20 cellular contexts compared by ENCODE assay signal in genomic region chr5:36854402-36855140, GRCh38. TPM values are rescaled to one million over a fixed set of nuclear protein-coding genes. Genes with fewer than 3 reads are reported as not detected.
DNase-seq lines count a peak whose midpoint lies in the region; ATAC-seq and TF ChIP-seq lines count a peak whose summit lies in the region.
"Had no signal": no experiment of that assay in that cellular context is flagged by ENCODE, and none has a peak within 500 bp of the region (broad histone marks: within the 10 kb centered on the region; RNA-seq: fewer than 3 reads in every experiment).

No MANE protein-coding gene starts in this region.

- no peak overlapping the region for H3K56ac ChIP-seq in mesendoderm (ENCODE audit: low read length)

- H2BK15ac ChIP-seq in mesendoderm (replicated peaks; ENCODE audit: low read depth) = no peak overlapping the region

- ATAC-seq in GM23338 = peak; percentile 95
- ATAC-seq in GM19463 (IDR thresholded peaks at IDR 0.05; ENCODE audit: unreplicated experiment) = no peak
- no peak for ATAC-seq in HG02981 (IDR thresholded peaks at IDR 0.05; ENCODE audit: unreplicated experiment)

- H3K27ac ChIP-seq in GM23338 (ENCODE audit: low read depth) (no peak overlapping the region), HEK293 (ENCODE audit: extremely low read depth, low read depth, low read length) (no peak overlapping the region), endodermal cell (ENCODE audit: low read depth, low read length) (no peak overlapping the region), mesendoderm (ENCODE audit: low read depth, low read length) (no peak overlapping the region)
- H3K27ac ChIP-seq: Peyer's patch, SJSA1 had no signal

- H3K4me2 ChIP-seq in GM23338 = no peak overlapping the region
- no peak overlapping the region for H3K4me2 ChIP-seq in mesendoderm (ENCODE audit: low read length)

- no peak overlapping the region for H3K4me3 ChIP-seq in GM23338
- H3K4me3 ChIP-seq in HEK293 (ENCODE audit: low read depth, low read length) = no peak overlapping the region
- H3K4me3 ChIP-seq in endodermal cell (ENCODE audit: low read length) = no peak overlapping the region
- no peak overlapping the region for H3K4me3 ChIP-seq in mesendoderm (ENCODE audit: low read length)
- H3K4me3 ChIP-seq: Peyer's patch, SJSA1 had no signal

- in situ Hi-C loops in GM13976 (cut with MboI; ENCODE audit: low sequenced_read_pairs, unreplicated experiment) = no loop called here

- H3K4me3 Mint-ChIP-seq in GM23338 = no peak overlapping the region
- no peak overlapping the region for H3K4me3 Mint-ChIP-seq in endodermal cell
- H3K4me3 Mint-ChIP-seq in activated T-helper 1 cell treated with anti-CD3 and anti-CD28 coated beads, Interleukin-12 subunit alpha, Interleukin-12 subunit beta, Interleukin-2, Interleukin-4 antibody, amounts not matched to agents 30 ng/mL and 10 ng/mL and 1 ng/mL, durations not matched to agents 14 hours and 24 hours and 36 hours = no peak overlapping the region
- H3K4me3 Mint-ChIP-seq: CD4-positive, CD25-positive, alpha-beta regulatory T cell; IgD-negative memory B cell had no signal

- no peak overlapping the region for H3K23ac ChIP-seq in mesendoderm (ENCODE audit: low read length)

- no peak overlapping the region for H2BK5ac ChIP-seq in mesendoderm (ENCODE audit: low read length)

- peak; percentile 75 for DNase-seq in GM23338 (ENCODE audit: low spot score)
- no peak for DNase-seq in endodermal cell
- peak; percentile 40 for DNase-seq in mesendoderm
- no peak for DNase-seq in GM13976 (ENCODE audit: low spot score)
- DNase-seq in activated T-helper 1 cell treated with anti-CD3 and anti-CD28 coated beads, Interleukin-12 subunit alpha, Interleukin-12 subunit beta, Interleukin-2, Interleukin-4 antibody, amounts not matched to agents 30 ng/mL and 10 ng/mL and 1 ng/mL, durations not matched to agents 14 hours and 24 hours and 36 hours (ENCODE audit: low spot score) = no peak
- DNase-seq: CD4-positive, CD25-positive, alpha-beta regulatory T cell; DMS79; Kasumi-1; NCI-H1417; NCI-H1694 treated with DMSO at 0.1 percent for 48 hours; NCI-H2081 treated with DMSO at 0.1 percent for 48 hours; NCI-H2171 treated with DMSO at 0.1 percent for 48 hours; NCI-H524 treated with DMSO at 0.1 percent for 48 hours; NCI-H82; Peyer's patch had no signal

- POLR2A ChIA-PET in HEK293 (lab: Yijun Ruan, JAX) = no interaction called here

- H3K4me1 Mint-ChIP-seq in GM23338 = peaks cover 12% of the 10 kb centered on the region; the same call in 2 of the 3 replicates
- H3K4me1 Mint-ChIP-seq in endodermal cell = peaks cover 1% of the 10 kb centered on the region
- H3K4me1 Mint-ChIP-seq in activated T-helper 1 cell treated with anti-CD3 and anti-CD28 coated beads, Interleukin-12 subunit alpha, Interleukin-12 subunit beta, Interleukin-2, Interleukin-4 antibody, amounts not matched to agents 30 ng/mL and 10 ng/mL and 1 ng/mL, durations not matched to agents 14 hours and 24 hours and 36 hours (ENCODE audit: low read depth) = no peaks in the 10 kb centered on the region

- H3K36me3 ChIP-seq in GM23338 (ENCODE audit: insufficient read depth) (no peaks in the 10 kb centered on the region), HEK293 (ENCODE audit: control insufficient read depth in 2 of 2, insufficient read depth in 1 of 2, low read length in 2 of 2) (no peaks in the 10 kb centered on the region; a peak in 1 of 3 replicates), endodermal cell (ENCODE audit: control insufficient read depth, insufficient read depth, low read length) (no peaks in the 10 kb centered on the region), mesendoderm (ENCODE audit: control insufficient read depth, insufficient read depth, low read length) (no peaks in the 10 kb centered on the region)
- H3K36me3 ChIP-seq: Peyer's patch, SJSA1 had no signal

- CTCF ChIA-PET in HEK293 (lab: Yijun Ruan, JAX) = interaction anchor here (0.5 to 1.2 kb wide), 3 partner anchors 15 to 110 kb away, joined by 3 to 4 read pairs (median 3); no protein-coding TSS in a partner anchor

- H3K9me3 ChIP-seq in HEK293 (ENCODE audit: control insufficient read depth, insufficient read depth, low read depth, low read length) (no peaks in the 10 kb centered on the region), endodermal cell (ENCODE audit: control insufficient read depth, low read length) (no peaks in the 10 kb centered on the region)
- H3K9me3 ChIP-seq: Peyer's patch, SJSA1 had no signal

- no peak overlapping the region for H4K5ac ChIP-seq in mesendoderm (ENCODE audit: low read length)

- H3F3A ChIP-seq in GM23338 (replicated peaks; ENCODE audit: low read depth) = no peaks in the 10 kb centered on the region

- 87 to 96% methylated on average over 12 to 16 of the region's 16 CpGs for WGBS in endodermal cell (ENCODE audit: insufficient coverage in 1 of 2, insufficient read length in 1 of 2), 2 experiments
- WGBS in mesendoderm (ENCODE audit: extremely low coverage, insufficient coverage, low lambda C conversion rate) = no CpG with 5 or more reads among the region's 16 CpGs

- H3K4me1 ChIP-seq in GM23338 (ENCODE audit: insufficient read depth) (0 out of 2 replicates have a peak, but pooled peaks cover 4% of the 10 kb centered on the region), HEK293 (ENCODE audit: control insufficient read depth, insufficient read depth, low read length) (no peaks in the 10 kb centered on the region), endodermal cell (ENCODE audit: control insufficient read depth, insufficient read depth, low read length) (no peaks in the 10 kb centered on the region), mesendoderm (ENCODE audit: control insufficient read depth, low read depth, low read length) (no peaks in the 10 kb centered on the region)
- H3K4me1 ChIP-seq: Peyer's patch had no signal

- H3K9me2 ChIP-seq in GM23338 (ENCODE audit: insufficient read depth) = peaks cover 5% of the 10 kb centered on the region; the same call in 1 of the 2 replicates

- H3K36me3 Mint-ChIP-seq in GM23338 (ENCODE audit: low read depth) (no peaks in the 10 kb centered on the region), endodermal cell (ENCODE audit: low read depth) (no peaks in the 10 kb centered on the region)
- no peaks in the 10 kb centered on the region for H3K36me3 Mint-ChIP-seq in activated T-helper 1 cell treated with anti-CD3 and anti-CD28 coated beads, Interleukin-12 subunit alpha, Interleukin-12 subunit beta, Interleukin-2, Interleukin-4 antibody, amounts not matched to agents 30 ng/mL and 10 ng/mL and 1 ng/mL, durations not matched to agents 14 hours and 24 hours and 36 hours (ENCODE audit: low read depth)
- H3K36me3 Mint-ChIP-seq: CD4-positive, CD25-positive, alpha-beta regulatory T cell had no signal

- H3K27me3 ChIP-seq in GM23338 (ENCODE audit: insufficient read depth) = no peaks in the 10 kb centered on the region
- no peaks in the 10 kb centered on the region for H3K27me3 ChIP-seq in endodermal cell (ENCODE audit: control insufficient read depth, insufficient read depth, low read length, poor library complexity, severe bottlenecking)
- H3K27me3 ChIP-seq in mesendoderm (ENCODE audit: insufficient read depth, low read length, poor library complexity) = no peaks in the 10 kb centered on the region
- H3K27me3 ChIP-seq: Peyer's patch, SJSA1 had no signal

- H2AFZ ChIP-seq in GM23338 = peak overlapping the region; percentile 44

- H3K79me1 ChIP-seq in mesendoderm (ENCODE audit: low read length) = no peaks in the 10 kb centered on the region

- no peaks in the 10 kb centered on the region for H4K20me1 ChIP-seq in GM23338 (replicated peaks; ENCODE audit: insufficient read depth)

- intact Hi-C loops in activated T-helper 1 cell treated with anti-CD3 and anti-CD28 coated beads, Interleukin-12 subunit alpha, Interleukin-12 subunit beta, Interleukin-2, Interleukin-4 antibody, amounts not matched to agents 30 ng/mL and 10 ng/mL and 1 ng/mL, durations not matched to agents 14 hours and 24 hours and 36 hours (cut with micrococcal nuclease) = no loop called here

- no peak overlapping the region for H3K18ac ChIP-seq in mesendoderm (ENCODE audit: low read length)

- H3K9me3 Mint-ChIP-seq in GM23338 = no peaks in the 10 kb centered on the region; the same call in 1 of the 3 replicates
- no peaks in the 10 kb centered on the region for H3K9me3 Mint-ChIP-seq in endodermal cell
- H3K9me3 Mint-ChIP-seq in activated T-helper 1 cell treated with anti-CD3 and anti-CD28 coated beads, Interleukin-12 subunit alpha, Interleukin-12 subunit beta, Interleukin-2, Interleukin-4 antibody, amounts not matched to agents 30 ng/mL and 10 ng/mL and 1 ng/mL, durations not matched to agents 14 hours and 24 hours and 36 hours = no peaks in the 10 kb centered on the region

- TF ChIP-seq CTCF in GM23338 (conservative IDR thresholded peaks at IDR 0.05; ENCODE audit: low read depth in 2 of 2) (no peak), HEK293 (tag by site-specific recombination; IDR thresholded peaks at IDR 0.05) (no peak), endodermal cell (conservative IDR thresholded peaks at IDR 0.05) (no peak), GM13976 (IDR thresholded peaks at IDR 0.05; ENCODE audit: borderline replicate concordance, control extremely low read depth, extremely low read depth, insufficient read depth, missing control alignments) (no peak)

- H2AK5ac ChIP-seq in mesendoderm (ENCODE audit: low read length) = no peak overlapping the region

- H3K79me2 ChIP-seq in GM23338 (replicated peaks; ENCODE audit: insufficient read depth) (no peaks in the 10 kb centered on the region), mesendoderm (ENCODE audit: control insufficient read depth, insufficient read depth, low read length) (no peaks in the 10 kb centered on the region)

- H3K4ac ChIP-seq in mesendoderm (ENCODE audit: low read depth, low read length) = no peak overlapping the region

- H2BK120ac ChIP-seq in mesendoderm (ENCODE audit: low read depth, low read length) = no peak overlapping the region

- no peak overlapping the region for H4K8ac ChIP-seq in mesendoderm (ENCODE audit: low read depth, low read length)

- no peak overlapping the region for H3K9ac ChIP-seq in endodermal cell (ENCODE audit: extremely low read depth, low read length, poor library complexity, severe bottlenecking)
- no peak overlapping the region for H3K9ac ChIP-seq in mesendoderm (ENCODE audit: low read length)

- peak overlapping the region; percentile 97 for H3K27ac Mint-ChIP-seq in GM23338
- peak overlapping the region; percentile 82 for H3K27ac Mint-ChIP-seq in endodermal cell
- no peak overlapping the region for H3K27ac Mint-ChIP-seq in activated T-helper 1 cell treated with anti-CD3 and anti-CD28 coated beads, Interleukin-12 subunit alpha, Interleukin-12 subunit beta, Interleukin-2, Interleukin-4 antibody, amounts not matched to agents 30 ng/mL and 10 ng/mL and 1 ng/mL, durations not matched to agents 14 hours and 24 hours and 36 hours
- H3K27ac Mint-ChIP-seq: CD4-positive, CD25-positive, alpha-beta regulatory T cell; IgD-negative memory B cell had no signal

- peaks cover 2% of the 10 kb centered on the region for H3K27me3 Mint-ChIP-seq in GM23338 (ENCODE audit: insufficient read depth, low read depth, poor library complexity)
- H3K27me3 Mint-ChIP-seq in endodermal cell (ENCODE audit: insufficient read depth) = peaks cover 20% of the 10 kb centered on the region
- H3K27me3 Mint-ChIP-seq in activated T-helper 1 cell treated with anti-CD3 and anti-CD28 coated beads, Interleukin-12 subunit alpha, Interleukin-12 subunit beta, Interleukin-2, Interleukin-4 antibody, amounts not matched to agents 30 ng/mL and 10 ng/mL and 1 ng/mL, durations not matched to agents 14 hours and 24 hours and 36 hours (ENCODE audit: insufficient read depth) = peaks cover 14% of the 10 kb centered on the region
- H3K27me3 Mint-ChIP-seq: IgD-negative memory B cell had no signal

RNA-seq across cellular contexts. Expression of gene NIPBL, which starts 22.0 kb away (rescaled TPM):
- total RNA-seq in GM23338 (2014; rRNA removed; shearing (Covaris generic)) = 40.3 and 44.2 TPM in 2 replicates
- 47.1 and 51.4 TPM in 2 replicates for polyA plus RNA-seq in GM23338 (2016; fragmentation: Nextera tagmentation; extraction: Ambion mirVana)
- 10 to 100 TPM; 63.3 to 65.8 TPM for total RNA-seq in endodermal cell
- polyA plus RNA-seq in endodermal cell (2013, experiment 1 of 2) = 51.1 TPM
- polyA plus RNA-seq in endodermal cell (2013, experiment 2 of 2) = 46.3 TPM
- 22.3 TPM for polyA plus RNA-seq in mesendoderm (2013, experiment 1 of 2)
- 23.0 TPM for polyA plus RNA-seq in mesendoderm (2013, experiment 2 of 2)
- 59.4 and 62.4 TPM in 2 replicates for total RNA-seq in activated T-helper 1 cell treated with anti-CD3 and anti-CD28 coated beads, Interleukin-12 subunit alpha, Interleukin-12 subunit beta, Interleukin-2, Interleukin-4 antibody, amounts not matched to agents 30 ng/mL and 10 ng/mL and 1 ng/mL, durations not matched to agents 14 hours and 24 hours and 36 hours

Comparison
In these comparisons a context has a peak if more than half of its experiments do, and no peak if none do; other contexts are left out.
1. DNase-seq: peak in GM23338 (single experiment) and mesendoderm (single experiment); none in endodermal cell (single experiment), GM13976 (single experiment) and activated T-helper 1 cell treated with anti-CD3 and anti-CD28 coated beads, Interleukin-12 subunit alpha, Interleukin-12 subunit beta, Interleukin-2, Interleukin-4 antibody, amounts not matched to agents 30 ng/mL and 10 ng/mL and 1 ng/mL, durations not matched to agents 14 hours and 24 hours and 36 hours (single experiment).